8 cellular contexts compared by ENCODE assay signal in the genomic region with DNA sequence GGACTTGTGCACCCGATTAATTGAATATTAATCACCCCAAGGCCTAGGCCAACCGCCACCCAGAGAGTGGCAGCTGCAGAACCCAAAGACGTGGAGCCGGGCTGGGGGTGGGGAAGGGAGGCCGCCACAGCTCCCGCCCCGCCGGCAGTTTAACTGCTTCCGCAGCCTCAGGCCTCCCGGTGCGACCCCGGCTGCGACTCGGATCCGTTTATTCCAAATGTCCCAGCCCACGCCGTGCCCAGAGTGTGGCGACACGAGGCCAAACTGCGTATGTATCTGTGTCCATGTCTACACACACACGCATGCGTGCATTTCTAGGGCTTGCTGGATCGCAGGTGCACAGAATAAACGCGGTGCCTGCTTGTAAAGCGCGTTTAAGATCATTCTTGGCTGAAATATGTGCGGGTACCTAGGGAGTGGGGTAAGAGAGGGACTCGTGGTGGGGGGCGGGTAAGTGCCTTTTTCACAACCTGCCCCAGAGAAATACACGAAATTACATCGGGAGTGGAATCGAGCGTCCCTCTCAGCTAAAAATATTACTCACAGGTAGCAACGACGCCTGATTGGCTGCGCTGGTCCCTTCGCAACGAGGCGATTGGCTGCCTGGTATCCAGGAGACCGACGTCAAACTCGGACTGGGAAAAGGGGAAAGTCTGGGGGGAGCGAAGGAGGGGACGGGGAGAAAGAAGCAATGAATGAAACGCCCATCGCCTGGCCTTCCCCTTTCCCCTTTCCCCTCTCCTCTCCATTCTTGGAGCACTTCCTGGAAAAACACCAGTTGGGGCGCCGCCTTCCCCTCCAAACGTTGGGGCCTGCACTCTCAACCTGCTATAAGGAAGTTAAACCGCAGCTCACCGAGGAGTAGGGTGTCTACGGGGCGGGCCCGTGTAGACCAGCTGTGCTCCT. TPM values are rescaled to one million over a fixed set of nuclear protein-coding genes. Genes with fewer than 3 reads are reported as not detected.
A peak's percentile ranks its signal among the peaks of the same experiment; 100 is the strongest.
DNase-seq lines count a peak whose midpoint lies in the region; ATAC-seq, FAIRE-seq and TF ChIP-seq lines count a peak whose summit lies in the region.

No MANE protein-coding gene starts in this region.

- 1% methylated on average over 51 of the region's 55 CpGs; no CpG with 5 or more reads in 1 of the 2 experiments for WGBS in H1 (ENCODE audit: extremely low coverage in 1 of 2, insufficient coverage in 1 of 2, insufficient read length in 1 of 2, insufficient replicate concordance in 2 of 2, low coverage in 1 of 2, low lambda C conversion rate in 2 of 2, missing lambda C conversion rate in 1 of 2), 2 experiments

- CTCF ChIA-PET in H1 (lab: Charles Lee; ENCODE audit: partially characterized antibody): interaction anchor here (0.8 to 31.7 kb wide), 9 partner anchors 8 to 84 kb away, joined by 3 to 735 read pairs (median 5); no protein-coding TSS in a partner anchor

- peak overlapping the region; percentile 83 to 97 for H3K4me2 ChIP-seq in H1 (ENCODE audit: insufficient read depth in 1 of 2, low read depth in 2 of 2, low read length in 2 of 2)

- no peaks in the 10 kb centered on the region for H3K27me3 ChIP-seq in H1 (replicated peaks in 1 of 4; ENCODE audit: control insufficient read depth in 3 of 4, extremely low read depth in 1 of 4, insufficient read depth in 3 of 4, low read length in 3 of 4)

- H3K36me3 Mint-ChIP-seq in memory B cell: peaks cover 8% of the 10 kb centered on the region

- peak overlapping the region; percentile 98 for H2BK5ac ChIP-seq in H1 (ENCODE audit: low read depth, low read length)

- H3K9ac ChIP-seq in H1 (replicated peaks in 1 of 4; ENCODE audit: extremely low read depth in 1 of 4, low read depth in 3 of 4, low read length in 3 of 4): peak overlapping the region; percentile 68 to 90 (median 76)

- H3K79me1 ChIP-seq in H1 (ENCODE audit: low read depth, low read length): no peaks in the 10 kb centered on the region

- no peak overlapping the region for H3K14ac ChIP-seq in H1 (ENCODE audit: insufficient read length)

- H4K8ac ChIP-seq in H1 (ENCODE audit: extremely low read depth, insufficient read depth, low read length): peak overlapping the region; percentile 98

- TF ChIP-seq POLR2A in H1 (IDR thresholded peaks at IDR 0.05; ENCODE audit: control extremely low read depth in 1 of 2, low read depth in 2 of 2, low read length in 2 of 2): peak in 1 of 2 experiments; percentile 78; a peak in 2 of 3 replicates

- POLR2A ChIA-PET in H1 (lab: Charles Lee; ENCODE audit: partially characterized antibody): interaction anchor here (0.7 to 9.7 kb wide), 34 partner anchors 9 to 317 kb away, joined by 3 to 308 read pairs (median 13); a partner anchor contains a TSS

- H2BK15ac ChIP-seq in H1 (ENCODE audit: low read length): peak overlapping the region; percentile 21; the same call in 1 of the 2 replicates

- H2AK5ac ChIP-seq in H1 (ENCODE audit: low read depth, low read length): peak overlapping the region; percentile 44; the same call in 1 of the 2 replicates

- H2BK12ac ChIP-seq in H1 (ENCODE audit: low read depth, low read length): peak overlapping the region; percentile 88

- H3K4me3 Mint-ChIP-seq in memory B cell: peak overlapping the region; percentile 97

- H3K23me2 ChIP-seq in H1 (ENCODE audit: low read depth, low read length): peaks cover 4% of the 10 kb centered on the region; the same call in 1 of the 2 replicates

- ATAC-seq in GM21381 (IDR thresholded peaks at IDR 0.05; ENCODE audit: unreplicated experiment) (peak; percentile 29), memory B cell (ENCODE audit: low read depth) (peak; percentile 42)

- H3K27ac ChIP-seq in H1 (ENCODE audit: low read depth, low read length): peak overlapping the region; percentile 95

- no peak for TF ChIP-seq CTCF in H1 (IDR thresholded peaks at IDR 0.05; ENCODE audit: control extremely low read depth in 1 of 3, insufficient read depth in 1 of 3, low read depth in 1 of 3, low read length in 3 of 3)

- H4K20me1 ChIP-seq in H1 (replicated peaks in 1 of 2; ENCODE audit: control insufficient read depth in 1 of 2, insufficient read depth in 2 of 2, low read length in 2 of 2): peaks cover 7 to 12% of the 10 kb centered on the region in 2 experiments

- peak in 1 of 2 experiments; percentile 78; a peak in 1 of 3 replicates for TF ChIP-seq EP300 in H1 (IDR thresholded peaks at IDR 0.05; ENCODE audit: borderline replicate concordance in 1 of 2, low read depth in 2 of 2, low read length in 2 of 2)

- H2BK120ac ChIP-seq in H1 (replicated peaks; ENCODE audit: low read depth, low read length): peak overlapping the region; percentile 97

- H3K36me3 ChIP-seq in H1 (ENCODE audit: control insufficient read depth in 2 of 4, insufficient read depth in 4 of 4, low read length in 3 of 4): peaks cover 0 to 7% (median 1%) of the 10 kb centered on the region in 4 experiments; a peak in 2 of 8 replicates

- peak overlapping the region; percentile 74 to 99 (median 84) for H3K4me3 ChIP-seq in H1 (ENCODE audit: extremely low read depth in 1 of 4, insufficient read depth in 2 of 4, low read depth in 3 of 4, low read length in 4 of 4)

- H3K27ac Mint-ChIP-seq in memory B cell: peak overlapping the region; percentile 96

- no peaks in the 10 kb centered on the region for H3K27me3 Mint-ChIP-seq in memory B cell

- peaks cover 22% of the 10 kb centered on the region for H3K4me1 Mint-ChIP-seq in memory B cell

- H3K9me3 Mint-ChIP-seq in memory B cell: no peaks in the 10 kb centered on the region

- H3K18ac ChIP-seq in H1 (ENCODE audit: extremely low read depth, low read length): peak overlapping the region; percentile 75

- H3K23ac ChIP-seq in H1 (ENCODE audit: insufficient read length): peak overlapping the region; percentile 85

- peak overlapping the region; percentile 99 for H4K91ac ChIP-seq in H1 (replicated peaks; ENCODE audit: insufficient read length, low read length)

- peak; percentile 4 to 12; a peak in 1 of 4 replicates for TF ChIP-seq RAD21 in H1 (IDR thresholded peaks at IDR 0.05 in 1 of 2, conservative IDR thresholded peaks at IDR 0.05 in 1 of 2; ENCODE audit: low read depth in 2 of 2, low read length in 2 of 2)

- peak overlapping the region; percentile 95 for H3K56ac ChIP-seq in H1 (replicated peaks; ENCODE audit: insufficient read length, low read depth, low read length)

- H2BK20ac ChIP-seq in H1 (ENCODE audit: low read length): no peak overlapping the region

- H3K4me1 ChIP-seq in H1 (replicated peaks in 1 of 4; ENCODE audit: control insufficient read depth in 3 of 4, insufficient read depth in 4 of 4, low read length in 3 of 4): peaks cover 0 to 2% (median 0%) of the 10 kb centered on the region in 4 experiments; a peak in 3 of 7 replicates

- FAIRE-seq in H1 (lab: Jason Lieb, UNC): peak; percentile 36

- peak overlapping the region; percentile 95 for H4K5ac ChIP-seq in H1 (ENCODE audit: insufficient read length, low read depth, low read length)

- no peaks in the 10 kb centered on the region for H3K9me3 ChIP-seq in H1 (ENCODE audit: insufficient read depth in 2 of 2, low read depth in 1 of 2, low read length in 1 of 2)

- H3K79me2 ChIP-seq in H1 (ENCODE audit: control insufficient read depth in 1 of 2, insufficient read depth in 2 of 2, low read length in 2 of 2): peaks cover 0 to 32% of the 10 kb centered on the region in 2 experiments; a peak in 3 of 4 replicates

- DNase-seq in CMK (ENCODE audit: low read depth): peak; percentile 70
- DNase-seq in HUDEP-2 (lab: John Stamatoyannopoulos, UW; ENCODE audit: unreplicated experiment in 76 of 76): peak in 74 of 76 experiments; percentile 51 to 93 (median 82)
- DNase-seq in NOMO-1 treated with DMSO at 0.1 percent for 48 hours (lab: John Stamatoyannopoulos, UW; ENCODE audit: unreplicated experiment): peak; percentile 97
- DNase-seq in activated CD8-positive, alpha-beta memory T cell treated with anti-CD3 and anti-CD28 coated beads for 48 hours (ENCODE audit: low read depth in 2 of 3, low spot score in 2 of 3): peak; percentile 59 to 70 (median 60)
- DNase-seq in H1 (ENCODE audit: low read depth in 1 of 2, low spot score in 2 of 2): peak; percentile 88 to 93
- DNase-seq in memory B cell (ENCODE audit: low spot score in 2 of 2): peak; percentile 71 to 75
- DNase-seq in stimulated activated CD4-positive, alpha-beta T cell treated with anti-CD3 and anti-CD28 coated beads, TNF-alpha, amount 100 ng/mL, for 48 hours (ENCODE audit: low read depth in 3 of 3): peak; percentile 64 to 75 (median 71)

- H3K4ac ChIP-seq in H1 (replicated peaks; ENCODE audit: insufficient read length, low read depth, low read length): peak overlapping the region; percentile 98

- H2AFZ ChIP-seq in H1 (ENCODE audit: low read length): peak overlapping the region; percentile 8; the same call in 1 of the 2 replicates

TF ChIP-seq in H1, 55 proteins besides CTCF, POLR2A, EP300 and RAD21 (continues in another document):
- 0 out of 2 replicates have a peak, but pooled peaks have one; percentile 34 for TF ChIP-seq KDM1A (IDR thresholded peaks at IDR 0.05; ENCODE audit: borderline replicate concordance, low read length)
- TF ChIP-seq TCF12 (IDR thresholded peaks at IDR 0.05; ENCODE audit: low read depth, low read length): 0 out of 2 replicates have a peak, but pooled peaks have one; percentile 27
- no peak; the same call in none of the 2 replicates for TF ChIP-seq TAF1 (IDR thresholded peaks at IDR 0.05; ENCODE audit: low read depth, low read length)
- no peak for TF ChIP-seq MAFK (IDR thresholded peaks at IDR 0.05; ENCODE audit: low read depth, low read length)
- peak; percentile 81 for TF ChIP-seq KDM4A (IDR thresholded peaks at IDR 0.05; ENCODE audit: low read depth, low read length, severe bottlenecking)

RNA-seq across cellular contexts. Expression of a gene that starts 1.0 kb away (rescaled TPM):
- total RNA-seq in H1 (2021; fragmentation: NEBNext Ultra II Directional; extraction: Animal tissue kit (Norgen Biotek cat#: 25700)): 20.8 and 26.7 TPM in 2 replicates
- 9.7 and 14.4 TPM in 2 replicates for polyA plus RNA-seq in H1 (2011; rRNA removed)
- polyA plus RNA-seq in H1 (2011; cell fraction: cytosol; rRNA removed): 12.0 TPM
- polyA plus RNA-seq in H1 (2011; cell fraction: nucleus; rRNA removed): 17.7 TPM
- 24.8 to 32.2 TPM (median 27.7 TPM) in 4 replicates for polyA plus RNA-seq in H1 (2012, experiment 1 of 2)
- polyA plus RNA-seq in H1 (2012, experiment 2 of 2): 5.9 TPM
- polyA plus RNA-seq in H1 (2013, experiment 1 of 2): 21.6 TPM
- polyA plus RNA-seq in H1 (2013, experiment 2 of 2): 22.3 TPM
- polyA minus RNA-seq in H1 (2011; rRNA and poly(A)+ RNA removed): 22.6 and 27.7 TPM in 2 replicates
- polyA minus RNA-seq in H1 (2011; cell fraction: cytosol; rRNA and poly(A)+ RNA removed): 22.5 TPM
- polyA minus RNA-seq in H1 (2011; cell fraction: nucleus; rRNA and poly(A)+ RNA removed): 52.2 TPM

RNA-seq across cellular contexts. Expression of a gene that starts 31.8 kb away (rescaled TPM):
- total RNA-seq in H1 (2021; fragmentation: NEBNext Ultra II Directional; extraction: Animal tissue kit (Norgen Biotek cat#: 25700)): 0.07 TPM in 1 of 2 replicates, not detected in the other
- 0.30 and 0.33 TPM in 2 replicates for polyA plus RNA-seq in H1 (2011; rRNA removed)
- polyA plus RNA-seq in H1 (2011; cell fraction: cytosol; rRNA removed): 0.30 TPM
- 0.29 TPM for polyA plus RNA-seq in H1 (2011; cell fraction: nucleus; rRNA removed)
- 0.10 to 0.39 TPM (median 0.29 TPM) in 4 replicates for polyA plus RNA-seq in H1 (2012, experiment 1 of 2)
- polyA plus RNA-seq in H1 (2012, experiment 2 of 2): 0.22 TPM
- 0.10 TPM for polyA plus RNA-seq in H1 (2013, experiment 1 of 2)
- 0.06 TPM for polyA plus RNA-seq in H1 (2013, experiment 2 of 2)
- 0.19 and 0.39 TPM in 2 replicates for polyA minus RNA-seq in H1 (2011; rRNA and poly(A)+ RNA removed)
- 0.29 TPM for polyA minus RNA-seq in H1 (2011; cell fraction: cytosol; rRNA and poly(A)+ RNA removed)
- polyA minus RNA-seq in H1 (2011; cell fraction: nucleus; rRNA and poly(A)+ RNA removed): not detected

Comparison
In these comparisons a context has a peak if more than half of its experiments do, and no peak if none do; other contexts are left out.
1. Peak in every context shown above with its lines: DNase-seq, ATAC-seq, H3K4me3 ChIP-seq and H3K27ac ChIP-seq.